Comparison of ENCODE assay signal across 9 cellular contexts in genomic region chr1:202237052-202237451, GRCh38. TPM values are rescaled to one million over a fixed set of nuclear protein-coding genes. Genes with fewer than 3 reads are reported as not detected.
A peak's percentile ranks its signal among the peaks of the same experiment; 100 is the strongest.
DNase-seq lines count a peak whose midpoint lies in the region; ATAC-seq, FAIRE-seq and TF ChIP-seq lines count a peak whose summit lies in the region.
"Had no signal": no experiment of that assay in that cellular context is flagged by ENCODE, and none has a peak within 500 bp of the region (broad histone marks: within the 10 kb centered on the region; RNA-seq: fewer than 3 reads in every experiment).

No MANE protein-coding gene starts in this region.

- no peak for FAIRE-seq in RCC 7860 (lab: Jason Lieb, UNC)

- no peaks in the 10 kb centered on the region for H3K9me3 ChIP-seq in CD8-positive, alpha-beta T cell (ENCODE audit: low read length)

- peak; percentile 49 for ATAC-seq in CD8-positive, alpha-beta T cell
- peak; percentile 51 for ATAC-seq in GM19324 (IDR thresholded peaks at IDR 0.05; ENCODE audit: low FRiP score, unreplicated experiment)
- ATAC-seq in activated T-cell treated with anti-CD3 and anti-CD28 coated beads, Interleukin-2, amount 50 U/mL, for 72 hours (replicated peaks in 1 of 2) = peak; percentile 77 to 83
- ATAC-seq in stimulated activated memory B cell treated with anti-CD40 and anti-IgM and Interleukin-4, amounts not matched to agents 10 μg/mL and 1 μg/mL and 100 μg/mL, for 72 hours = peak; percentile 61
- ATAC-seq in GM18873 (IDR thresholded peaks at IDR 0.05; ENCODE audit: low FRiP score, unreplicated experiment) = no peak

- TF ChIP-seq CTCF in CD8-positive, alpha-beta T cell (IDR thresholded peaks at IDR 0.05) = no peak

- H3K27ac Mint-ChIP-seq in CD8-positive, alpha-beta T cell = no peak overlapping the region
- H3K27ac Mint-ChIP-seq in activated T-cell treated with anti-CD3 and anti-CD28 coated beads, Interleukin-2, amount 50 U/mL, for 72 hours = no peak overlapping the region
- no peak overlapping the region for H3K27ac Mint-ChIP-seq in stimulated activated memory B cell treated with anti-CD40 and anti-IgM and Interleukin-4, amounts not matched to agents 10 μg/mL and 1 μg/mL and 100 μg/mL, for 72 hours

- no peaks in the 10 kb centered on the region for H3K9me3 Mint-ChIP-seq in CD8-positive, alpha-beta T cell
- no peaks in the 10 kb centered on the region for H3K9me3 Mint-ChIP-seq in activated T-cell treated with anti-CD3 and anti-CD28 coated beads, Interleukin-2, amount 50 U/mL, for 72 hours
- no peaks in the 10 kb centered on the region for H3K9me3 Mint-ChIP-seq in stimulated activated memory B cell treated with anti-CD40 and anti-IgM and Interleukin-4, amounts not matched to agents 10 μg/mL and 1 μg/mL and 100 μg/mL, for 72 hours

- no peak overlapping the region for H3K4me3 ChIP-seq in CD8-positive, alpha-beta T cell (ENCODE audit: low read depth, low read length)

- no peaks in the 10 kb centered on the region for H3K27me3 ChIP-seq in CD8-positive, alpha-beta T cell (ENCODE audit: insufficient read depth, low read length)

- peak in 2 of 7 experiments; percentile 14 to 28 for DNase-seq in CD8-positive, alpha-beta T cell
- DNase-seq in NCI-H2107 (lab: John Stamatoyannopoulos, UW) (peak; percentile 67), iPS-NIHi7 (ENCODE audit: extremely low spot score) (peak; percentile 92), RCC 7860 (ENCODE audit: low spot score) (no peak)
- peak; percentile 56 to 63 for DNase-seq in activated T-cell treated with anti-CD3 and anti-CD28 coated beads, Interleukin-2, amount 50 U/mL, for 72 hours

- no peaks in the 10 kb centered on the region for H3K4me1 Mint-ChIP-seq in CD8-positive, alpha-beta T cell (ENCODE audit: low read depth)
- peaks cover 7% of the 10 kb centered on the region for H3K4me1 Mint-ChIP-seq in activated T-cell treated with anti-CD3 and anti-CD28 coated beads, Interleukin-2, amount 50 U/mL, for 72 hours (ENCODE audit: low read depth)
- peaks cover 14% of the 10 kb centered on the region for H3K4me1 Mint-ChIP-seq in stimulated activated memory B cell treated with anti-CD40 and anti-IgM and Interleukin-4, amounts not matched to agents 10 μg/mL and 1 μg/mL and 100 μg/mL, for 72 hours

- no peak overlapping the region for H3K27ac ChIP-seq in CD8-positive, alpha-beta T cell (ENCODE audit: low read depth, low read length)
- H3K27ac ChIP-seq: KMS-11 had no signal

- intact Hi-C loops in CD8-positive, alpha-beta T cell (cut with DNase I, micrococcal nuclease) = loop anchor here in 1 of 2 experiments (2.0 to 5.0 kb wide), 2 partner anchors 50 to 78 kb away; no protein-coding TSS in a partner anchor

- peaks cover 12% of the 10 kb centered on the region for H3K27me3 Mint-ChIP-seq in CD8-positive, alpha-beta T cell (ENCODE audit: low read depth)
- H3K27me3 Mint-ChIP-seq in activated T-cell treated with anti-CD3 and anti-CD28 coated beads, Interleukin-2, amount 50 U/mL, for 72 hours (ENCODE audit: low read depth) = peaks cover 16% of the 10 kb centered on the region
- peaks cover 55% of the 10 kb centered on the region for H3K27me3 Mint-ChIP-seq in stimulated activated memory B cell treated with anti-CD40 and anti-IgM and Interleukin-4, amounts not matched to agents 10 μg/mL and 1 μg/mL and 100 μg/mL, for 72 hours

- H3K36me3 Mint-ChIP-seq in CD8-positive, alpha-beta T cell = no peaks in the 10 kb centered on the region
- H3K36me3 Mint-ChIP-seq in activated T-cell treated with anti-CD3 and anti-CD28 coated beads, Interleukin-2, amount 50 U/mL, for 72 hours (ENCODE audit: insufficient read depth in 2 of 2) = no peaks in the 10 kb centered on the region
- H3K36me3 Mint-ChIP-seq in stimulated activated memory B cell treated with anti-CD40 and anti-IgM and Interleukin-4, amounts not matched to agents 10 μg/mL and 1 μg/mL and 100 μg/mL, for 72 hours = no peaks in the 10 kb centered on the region

- no peaks in the 10 kb centered on the region for H3K4me1 ChIP-seq in CD8-positive, alpha-beta T cell (ENCODE audit: insufficient read depth, low read length)

- no peaks in the 10 kb centered on the region for H3K36me3 ChIP-seq in CD8-positive, alpha-beta T cell (ENCODE audit: insufficient read depth, low read length)

- CTCF ChIA-PET in CD8-positive, alpha-beta T cell (lab: Charles Lee) = interaction anchor here (0.8 to 2.0 kb wide), 6 partner anchors 12 to 45 kb away, joined by 3 to 6 read pairs (median 3); no protein-coding TSS in a partner anchor

- POLR2A ChIA-PET in CD8-positive, alpha-beta T cell (lab: Charles Lee) = no interaction called here

- no peak overlapping the region for H3K4me3 Mint-ChIP-seq in CD8-positive, alpha-beta T cell
- H3K4me3 Mint-ChIP-seq in activated T-cell treated with anti-CD3 and anti-CD28 coated beads, Interleukin-2, amount 50 U/mL, for 72 hours = no peak overlapping the region
- H3K4me3 Mint-ChIP-seq in stimulated activated memory B cell treated with anti-CD40 and anti-IgM and Interleukin-4, amounts not matched to agents 10 μg/mL and 1 μg/mL and 100 μg/mL, for 72 hours = no peak overlapping the region

RNA-seq across cellular contexts. Expression of gene LGR6, which starts 43.5 kb away (rescaled TPM):
- 1 to 10 TPM; 1.7 to 1.9 TPM for total RNA-seq in CD8-positive, alpha-beta T cell
- under 1 TPM; 0.22 to 0.69 TPM for total RNA-seq in activated T-cell treated with anti-CD3 and anti-CD28 coated beads, Interleukin-2, amount 50 U/mL, for 72 hours
